Comparison of ENCODE assay signal across 13 cellular contexts in the genomic region with DNA sequence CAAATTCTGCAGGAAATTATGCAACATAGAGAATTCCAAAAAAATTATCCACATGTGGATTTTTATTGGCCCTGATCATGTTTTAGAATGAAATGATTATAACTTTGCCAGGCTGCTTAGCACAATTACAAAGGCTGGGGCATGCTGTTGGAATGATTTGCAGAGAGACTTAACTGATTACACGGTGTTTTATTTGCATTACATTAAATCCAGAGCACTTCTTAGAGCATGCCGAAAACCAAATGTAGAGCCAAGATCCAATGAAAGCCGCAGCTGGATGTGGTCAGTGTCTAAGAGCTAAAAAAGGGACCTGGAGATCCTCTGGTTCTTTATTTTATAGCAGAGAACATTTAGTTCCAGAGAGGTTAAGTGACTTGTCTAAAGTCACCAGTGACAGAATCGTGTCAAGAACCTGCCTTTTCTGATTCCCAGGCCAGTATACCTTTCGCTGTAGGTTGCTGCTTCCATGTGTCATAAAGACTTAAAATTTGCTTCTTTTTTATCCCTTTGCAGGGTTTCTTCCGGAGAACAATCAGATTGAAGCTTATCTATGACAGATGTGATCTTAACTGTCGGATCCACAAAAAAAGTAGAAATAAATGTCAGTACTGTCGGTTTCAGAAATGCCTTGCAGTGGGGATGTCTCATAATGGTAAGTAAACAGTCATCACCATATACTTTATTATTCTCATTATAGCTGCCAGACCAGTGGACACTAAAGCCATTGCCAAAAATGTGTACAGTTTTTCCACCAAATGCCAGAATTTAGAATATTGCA.
"Had no signal": no experiment of that assay in that cellular context is flagged by ENCODE, and none has a peak within 500 bp of the region (broad histone marks: within the 10 kb centered on the region; RNA-seq: fewer than 3 reads in every experiment).

No MANE protein-coding gene starts in this region.

- H3K36me3 ChIP-seq: gastrocnemius medialis, left lung, pancreas, thyroid gland had no signal

- H3K4me1 ChIP-seq: pancreas, thyroid gland had no signal

- H3K4me3 ChIP-seq: gastrocnemius medialis, left lung, pancreas, thyroid gland had no signal

- H3K27me3 ChIP-seq: left lung, thyroid gland had no signal

- H3K9me3 ChIP-seq: gastrocnemius medialis, left lung, pancreas, thyroid gland had no signal

- H3K36me3 Mint-ChIP-seq: memory B cell had no signal

- H3K4me3 Mint-ChIP-seq: activated CD4-positive, alpha-beta T cell treated with anti-CD3 and anti-CD28 coated beads, Interleukin-2, amount 10 ng/mL, durations not matched to agents 7 days and 5 days; activated naive CD4-positive, alpha-beta T cell treated with anti-CD3 and anti-CD28 coated beads for 36 hours; activated T-helper 17 cell treated with anti-CD3 and anti-CD28 coated beads, Interleukin-2, amount 50 U/mL, for 72 hours; dendritic cell treated with granulocyte-macrophage colony-stimulating factor and Interleukin-4, amounts not matched to agents 40 ng/mL and 50 ng/mL, for 4 days; memory B cell had no signal

- H3K27me3 Mint-ChIP-seq: dendritic cell treated with granulocyte-macrophage colony-stimulating factor and Interleukin-4, amounts not matched to agents 40 ng/mL and 50 ng/mL, for 4 days had no signal

- DNase-seq: activated CD4-positive, alpha-beta T cell treated with anti-CD3 and anti-CD28 coated beads, Interleukin-2, amount 10 ng/mL, durations not matched to agents 7 days and 5 days; activated naive CD4-positive, alpha-beta T cell treated with anti-CD3 and anti-CD28 coated beads for 36 hours; activated T-cell treated with anti-CD3 and anti-CD28 coated beads for 4 hours; caudate nucleus; gastrocnemius medialis; islet precursor cell; left lung; pancreas; stimulated activated CD4-positive, alpha-beta T cell treated with anti-CD3 and anti-CD28 coated beads, Interleukin-15, amount 100 ng/mL, for 24 hours; thyroid gland had no signal

- H3K27ac Mint-ChIP-seq: activated CD4-positive, alpha-beta T cell treated with anti-CD3 and anti-CD28 coated beads, Interleukin-2, amount 10 ng/mL, durations not matched to agents 7 days and 5 days; activated naive CD4-positive, alpha-beta T cell treated with anti-CD3 and anti-CD28 coated beads for 36 hours; activated T-helper 17 cell treated with anti-CD3 and anti-CD28 coated beads, Interleukin-2, amount 50 U/mL, for 72 hours; dendritic cell treated with granulocyte-macrophage colony-stimulating factor and Interleukin-4, amounts not matched to agents 40 ng/mL and 50 ng/mL, for 4 days; memory B cell had no signal

- H3K27ac ChIP-seq: gastrocnemius medialis, left lung, pancreas, thyroid gland had no signal

- H3K9me3 Mint-ChIP-seq: activated naive CD4-positive, alpha-beta T cell treated with anti-CD3 and anti-CD28 coated beads for 36 hours; activated T-helper 17 cell treated with anti-CD3 and anti-CD28 coated beads, Interleukin-2, amount 50 U/mL, for 72 hours; dendritic cell treated with granulocyte-macrophage colony-stimulating factor and Interleukin-4, amounts not matched to agents 40 ng/mL and 50 ng/mL, for 4 days; memory B cell had no signal
